8 cellular contexts compared by ENCODE assay signal in the genomic region with DNA sequence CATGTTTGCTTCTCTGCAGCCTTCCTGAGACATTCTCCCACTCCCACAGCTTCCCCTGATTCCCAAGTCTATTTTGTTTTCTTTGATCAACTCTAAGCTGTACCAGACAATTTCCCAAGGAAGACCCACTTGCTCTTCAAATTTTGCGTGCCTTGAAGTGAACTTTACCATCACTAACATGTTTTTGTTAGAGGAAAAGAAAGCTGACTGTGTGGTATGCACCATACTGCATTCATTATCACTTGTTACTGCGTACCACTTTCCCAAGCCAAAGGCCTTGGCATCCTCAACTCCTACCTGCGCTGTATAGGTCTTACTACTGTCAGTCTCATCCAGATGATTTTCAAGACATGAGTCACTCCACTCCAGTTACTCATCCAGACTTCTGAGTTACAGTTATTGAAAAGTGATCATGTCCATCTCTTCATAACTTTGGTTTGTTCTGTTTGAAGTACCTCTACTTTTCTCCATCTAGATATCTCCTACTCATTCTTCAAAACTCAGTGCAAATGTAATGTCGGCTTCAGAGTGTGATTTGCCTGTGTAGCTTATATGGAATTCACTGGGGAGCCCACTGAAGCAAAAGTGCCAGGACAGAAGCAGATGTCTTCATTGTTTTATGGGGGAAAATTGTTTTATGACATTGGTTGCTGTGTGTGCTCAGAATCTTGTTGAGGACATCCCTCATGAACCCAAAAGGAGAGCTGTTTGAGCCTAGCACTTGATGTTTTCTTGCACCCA. TPM values are rescaled to one million over a fixed set of nuclear protein-coding genes. Genes with fewer than 3 reads are reported as not detected.
A peak's percentile ranks its signal among the peaks of the same experiment; 100 is the strongest.
DNase-seq lines count a peak whose midpoint lies in the region; ATAC-seq and TF ChIP-seq lines count a peak whose summit lies in the region.

No MANE protein-coding gene starts in this region.

- no peak for TF ChIP-seq CTCF in nephron progenitor cell (IDR thresholded peaks at IDR 0.05)
- TF ChIP-seq CTCF in esophagus squamous epithelium (IDR thresholded peaks at IDR 0.05) = no peak

- WGBS in esophagus squamous epithelium, 2 donors = 68 to 77% methylated on average over 4 of the region's 4 CpGs

- ATAC-seq in HG03439 (IDR thresholded peaks at IDR 0.05; ENCODE audit: unreplicated experiment) = no peak

- H3K27ac ChIP-seq in esophagus squamous epithelium = no peak overlapping the region

- H3K36me3 ChIP-seq in esophagus squamous epithelium = peaks cover 17 to 44% (median 28%) of the 10 kb centered on the region in 3 donors

- H3K4me1 Mint-ChIP-seq in activated T-helper 1 cell treated with anti-CD3 and anti-CD28 coated beads, Interleukin-12 subunit alpha, Interleukin-12 subunit beta, Interleukin-2, Interleukin-4 antibody, amounts not matched to agents 30 ng/mL and 10 ng/mL and 1 ng/mL, durations not matched to agents 14 hours and 24 hours and 36 hours (ENCODE audit: low read depth) = peaks cover 50% of the 10 kb centered on the region
- H3K4me1 Mint-ChIP-seq in nephron progenitor cell = peaks cover 48% of the 10 kb centered on the region

- no peaks in the 10 kb centered on the region for H3K9me3 ChIP-seq in esophagus squamous epithelium

- intact Hi-C loops in activated T-helper 1 cell treated with anti-CD3 and anti-CD28 coated beads, Interleukin-12 subunit alpha, Interleukin-12 subunit beta, Interleukin-2, Interleukin-4 antibody, amounts not matched to agents 30 ng/mL and 10 ng/mL and 1 ng/mL, durations not matched to agents 14 hours and 24 hours and 36 hours (cut with micrococcal nuclease) = loop anchor here (5.0 kb wide), 1 partner anchor 693 kb away; no protein-coding TSS in a partner anchor
- intact Hi-C loops in esophagus squamous epithelium (cut with DNase I) = no loop called here

- peaks cover 52% of the 10 kb centered on the region for H3K36me3 Mint-ChIP-seq in activated T-helper 1 cell treated with anti-CD3 and anti-CD28 coated beads, Interleukin-12 subunit alpha, Interleukin-12 subunit beta, Interleukin-2, Interleukin-4 antibody, amounts not matched to agents 30 ng/mL and 10 ng/mL and 1 ng/mL, durations not matched to agents 14 hours and 24 hours and 36 hours (ENCODE audit: low read depth)
- peaks cover 56% of the 10 kb centered on the region for H3K36me3 Mint-ChIP-seq in nephron progenitor cell (ENCODE audit: low read depth)

- no peaks in the 10 kb centered on the region for H3K9me3 Mint-ChIP-seq in activated T-helper 1 cell treated with anti-CD3 and anti-CD28 coated beads, Interleukin-12 subunit alpha, Interleukin-12 subunit beta, Interleukin-2, Interleukin-4 antibody, amounts not matched to agents 30 ng/mL and 10 ng/mL and 1 ng/mL, durations not matched to agents 14 hours and 24 hours and 36 hours
- no peaks in the 10 kb centered on the region for H3K9me3 Mint-ChIP-seq in nephron progenitor cell

- no peak overlapping the region for H3K4me3 ChIP-seq in esophagus squamous epithelium

- DNase-seq in NCI-H2171 treated with DMSO at 0.1 percent for 48 hours (lab: John Stamatoyannopoulos, UW) (peak; percentile 21), NCI-H2171 (lab: John Stamatoyannopoulos, UW) (no peak), Kasumi-1 (lab: John Stamatoyannopoulos, UW) (peak; percentile 32 to 48), nephron progenitor cell (no peak), COLO829 (ENCODE audit: low spot score) (no peak), esophagus squamous epithelium (lab: John Stamatoyannopoulos, UW) (no peak)
- DNase-seq in activated T-helper 1 cell treated with anti-CD3 and anti-CD28 coated beads, Interleukin-12 subunit alpha, Interleukin-12 subunit beta, Interleukin-2, Interleukin-4 antibody, amounts not matched to agents 30 ng/mL and 10 ng/mL and 1 ng/mL, durations not matched to agents 14 hours and 24 hours and 36 hours (ENCODE audit: low spot score) = no peak

- H3K27me3 Mint-ChIP-seq in activated T-helper 1 cell treated with anti-CD3 and anti-CD28 coated beads, Interleukin-12 subunit alpha, Interleukin-12 subunit beta, Interleukin-2, Interleukin-4 antibody, amounts not matched to agents 30 ng/mL and 10 ng/mL and 1 ng/mL, durations not matched to agents 14 hours and 24 hours and 36 hours (ENCODE audit: insufficient read depth) = peaks cover 2% of the 10 kb centered on the region
- peaks cover 4% of the 10 kb centered on the region for H3K27me3 Mint-ChIP-seq in nephron progenitor cell (ENCODE audit: low read depth, poor library complexity)

- H3K4me3 Mint-ChIP-seq in activated T-helper 1 cell treated with anti-CD3 and anti-CD28 coated beads, Interleukin-12 subunit alpha, Interleukin-12 subunit beta, Interleukin-2, Interleukin-4 antibody, amounts not matched to agents 30 ng/mL and 10 ng/mL and 1 ng/mL, durations not matched to agents 14 hours and 24 hours and 36 hours = peak overlapping the region; percentile 47
- no peak overlapping the region for H3K4me3 Mint-ChIP-seq in nephron progenitor cell

- peaks cover 10 to 67% (median 16%) of the 10 kb centered on the region in 3 donors for H3K4me1 ChIP-seq in esophagus squamous epithelium

- no peak for TF ChIP-seq POLR2A in esophagus squamous epithelium (IDR thresholded peaks at IDR 0.05)

- H3K27me3 ChIP-seq in esophagus squamous epithelium = no peaks in the 10 kb centered on the region

- H3K27ac Mint-ChIP-seq in activated T-helper 1 cell treated with anti-CD3 and anti-CD28 coated beads, Interleukin-12 subunit alpha, Interleukin-12 subunit beta, Interleukin-2, Interleukin-4 antibody, amounts not matched to agents 30 ng/mL and 10 ng/mL and 1 ng/mL, durations not matched to agents 14 hours and 24 hours and 36 hours = peak overlapping the region; percentile 72
- peak overlapping the region; percentile 96 for H3K27ac Mint-ChIP-seq in nephron progenitor cell

RNA-seq across cellular contexts. Expression of a gene that starts 5.2 kb away (rescaled TPM):
- total RNA-seq in activated T-helper 1 cell treated with anti-CD3 and anti-CD28 coated beads, Interleukin-12 subunit alpha, Interleukin-12 subunit beta, Interleukin-2, Interleukin-4 antibody, amounts not matched to agents 30 ng/mL and 10 ng/mL and 1 ng/mL, durations not matched to agents 14 hours and 24 hours and 36 hours = 1,027 and 1,074 TPM in 2 replicates
- 1,000 to 10,000 TPM in 3 of 4 donors, 100 to 1,000 TPM in 1; 520 to 3,256 (median 2,293) TPM for total RNA-seq in esophagus squamous epithelium

RNA-seq across cellular contexts. Expression of a gene that starts 21.1 kb away (rescaled TPM):
- 3.4 and 3.7 TPM in 2 replicates for total RNA-seq in activated T-helper 1 cell treated with anti-CD3 and anti-CD28 coated beads, Interleukin-12 subunit alpha, Interleukin-12 subunit beta, Interleukin-2, Interleukin-4 antibody, amounts not matched to agents 30 ng/mL and 10 ng/mL and 1 ng/mL, durations not matched to agents 14 hours and 24 hours and 36 hours
- total RNA-seq in esophagus squamous epithelium = 10 to 100 TPM; 11.2 to 28.7 (median 16.8) TPM

Comparison
In these comparisons a context has a peak if more than half of its experiments do, and no peak if none do; other contexts are left out.
1. DNase-seq: peak in NCI-H2171 treated with DMSO at 0.1 percent for 48 hours (single experiment) and Kasumi-1 (2 of 2); none in NCI-H2171 (single experiment), activated T-helper 1 cell treated with anti-CD3 and anti-CD28 coated beads, Interleukin-12 subunit alpha, Interleukin-12 subunit beta, Interleukin-2, Interleukin-4 antibody, amounts not matched to agents 30 ng/mL and 10 ng/mL and 1 ng/mL, durations not matched to agents 14 hours and 24 hours and 36 hours (single experiment), nephron progenitor cell (single experiment), COLO829 (single experiment) and esophagus squamous epithelium (single experiment).